Comparison of ENCODE assay signal across 8 cellular contexts in genomic region chr17:50541402-50541915, GRCh38. TPM values are rescaled to one million over a fixed set of nuclear protein-coding genes. Genes with fewer than 3 reads are reported as not detected.
DNase-seq lines count a peak whose midpoint lies in the region; ATAC-seq, FAIRE-seq and TF ChIP-seq lines count a peak whose summit lies in the region.

No MANE protein-coding gene starts in this region.

- no peaks in the 10 kb centered on the region for H3K27me3 ChIP-seq in cardiac muscle cell
- peaks cover 0 to 8% of the 10 kb centered on the region in 2 experiments; a peak in 2 of 5 replicates for H3K27me3 ChIP-seq in K562 (ENCODE audit: control insufficient read depth in 2 of 2, insufficient read depth in 2 of 2, low read length in 2 of 2)
- H3K27me3 ChIP-seq in uterus = no peaks in the 10 kb centered on the region

- intact Hi-C loops in cardiac septum (cut with DNase I) (loop anchor here (2.0 to 10.0 kb wide), 3 partner anchors 34 to 413 kb away; partner anchors contain the start of gene MYCBPAP), K562 (cut with micrococcal nuclease) (no loop called here), uterus (cut with DNase I; ENCODE audit: low total_unique reads) (loop anchor here (10.0 kb wide), 1 partner anchor 143 kb away; no protein-coding TSS in a partner anchor)

- ATAC-seq in K562 = no peak

- H3K27me3 Mint-ChIP-seq in mesothelial cell of epicardium (ENCODE audit: low read depth) = peaks cover 3% of the 10 kb centered on the region

- H3K9ac ChIP-seq in K562 (ENCODE audit: insufficient read depth in 1 of 2, low read depth in 2 of 2, low read length in 2 of 2) = peak overlapping the region; percentile 60 to 87; a peak in 3 of 4 replicates

- peaks cover 3% of the 10 kb centered on the region for H3K36me3 Mint-ChIP-seq in mesothelial cell of epicardium

- H3K79me2 ChIP-seq in K562 (ENCODE audit: control insufficient read depth, insufficient read depth, low read length) = no peaks in the 10 kb centered on the region

- no TSS peak for BruUV-seq in K562 (replicated peaks; lab: Mats Ljungman, UMichigan)

- peak overlapping the region; percentile 66 for H3K4me3 Mint-ChIP-seq in mesothelial cell of epicardium

- H3K4me1 ChIP-seq in cardiac muscle cell (ENCODE audit: low read depth) (peaks cover 12% of the 10 kb centered on the region), K562 (replicated peaks in 1 of 2; ENCODE audit: control insufficient read depth in 2 of 2, insufficient read depth in 2 of 2, low read length in 2 of 2) (peaks cover 9 to 50% of the 10 kb centered on the region in 2 experiments; a peak in 4 of 5 replicates), uterus (peaks cover 4 to 11% of the 10 kb centered on the region in 2 donors)

- H2AFZ ChIP-seq in K562 (ENCODE audit: low read depth, low read length) = peak overlapping the region; percentile 98

- TF ChIP-seq CTCF in cardiac muscle cell (IDR thresholded peaks at IDR 0.05; ENCODE audit: low read depth, low read length) (no peak), K562 (IDR thresholded peaks at IDR 0.05 in 2 of 3, conservative IDR thresholded peaks at IDR 0.05 in 1 of 3; ENCODE audit: insufficient read depth in 2 of 3, low read depth in 1 of 3, low read length in 3 of 3) (no peak), mesothelial cell of epicardium (IDR thresholded peaks at IDR 0.05; ENCODE audit: unreplicated experiment) (no peak), uterus (IDR thresholded peaks at IDR 0.05) (no peak)

- H3K36me3 ChIP-seq in cardiac muscle cell (no peaks in the 10 kb centered on the region), K562 (ENCODE audit: control insufficient read depth, insufficient read depth, low read length) (no peaks in the 10 kb centered on the region), uterus (no peaks in the 10 kb centered on the region)

- no peak for TF ChIP-seq RAD21 in K562 (CRISPR knock-in tag; conservative IDR thresholded peaks at IDR 0.05 in 1 of 2, IDR thresholded peaks at IDR 0.05 in 1 of 2)

- no peaks in the 10 kb centered on the region for H3K9me3 Mint-ChIP-seq in mesothelial cell of epicardium

- TF ChIP-seq POLR2A in K562 (conservative IDR thresholded peaks at IDR 0.05) = no peak
- TF ChIP-seq POLR2A in uterus (IDR thresholded peaks at IDR 0.05) = no peak

- CTCF ChIA-PET in K562 (lab: Yijun Ruan, JAX; ENCODE audit: low intra/inter-chr PET ratio) = interaction anchor here (0.6 to 1.1 kb wide), 2 partner anchors 62 to 140 kb away, joined by 3 to 4 read pairs; no protein-coding TSS in a partner anchor

- in situ Hi-C loops in K562 (cut with MboI) = loop anchor here (10.0 kb wide), 1 partner anchor 413 kb away; no protein-coding TSS in a partner anchor

- peak overlapping the region; percentile 43 for H3K27ac Mint-ChIP-seq in mesothelial cell of epicardium

- no peak for DNase-seq in cardiac muscle cell (ENCODE audit: low read depth in 1 of 2, low spot score in 1 of 2)
- DNase-seq in cardiac septum (ENCODE audit: low spot score) = no peak
- no peak for DNase-seq in K562 (ENCODE audit: extremely low read depth in 1 of 4, low spot score in 3 of 4)
- no peak for DNase-seq in mesothelial cell of epicardium (ENCODE audit: low spot score in 2 of 2, unreplicated experiment in 2 of 2)
- DNase-seq in uterus = no peak
- DNase-seq in NCI-H1092 (lab: John Stamatoyannopoulos, UW) = no peak
- DNase-seq in hepatic stellate cell (ENCODE audit: low spot score) = no peak
- no peak for DNase-seq in iPS-NIHi11 (ENCODE audit: low spot score)

- TF ChIP-seq EP300 in K562 (IDR thresholded peaks at IDR 0.05; ENCODE audit: low read length) = no peak

- H3K4me3 ChIP-seq in cardiac muscle cell (peak overlapping the region; percentile 33), K562 (peak overlapping the region; percentile 41), uterus (peak overlapping the region; percentile 28 to 47)

- POLR2A ChIA-PET in K562 (lab: Yijun Ruan, JAX) = interaction anchor here (0.6 to 1.2 kb wide), 5 partner anchors 9 to 350 kb away, joined by 3 to 4 read pairs (median 3); partner anchors contain the start of gene EPN3

- H3K4me2 ChIP-seq in K562 (ENCODE audit: insufficient read depth, low read length) = peak overlapping the region; percentile 96

- no peak for FAIRE-seq in K562 (lab: Jason Lieb, UNC)

- H3K27ac ChIP-seq in cardiac muscle cell (no peak overlapping the region), K562 (ENCODE audit: extremely low read depth, low read depth, low read length) (peak overlapping the region; percentile 34; the same call in 1 of the 3 replicates), uterus (peak overlapping the region; percentile 67 to 70)

- H3K9me3 ChIP-seq in cardiac muscle cell (ENCODE audit: low read depth) = no peaks in the 10 kb centered on the region
- H3K9me3 ChIP-seq in K562 (replicated peaks; ENCODE audit: control insufficient read depth, insufficient read depth, low read depth, low read length) = no peaks in the 10 kb centered on the region
- H3K9me3 ChIP-seq in uterus = no peaks in the 10 kb centered on the region

- no peaks in the 10 kb centered on the region for H3K9me1 ChIP-seq in K562 (ENCODE audit: control insufficient read depth, insufficient read depth, low read length)

- WGBS in K562 (ENCODE audit: insufficient coverage, low coverage, missing lambda C conversion rate) = 44% methylated on average over 16 of the region's 25 CpGs

- 0 out of 2 replicates have a peak, but pooled peaks cover 4% of the 10 kb centered on the region for H4K20me1 ChIP-seq in K562 (replicated peaks; ENCODE audit: control insufficient read depth, insufficient read depth, low read length)

- H3K4me1 Mint-ChIP-seq in mesothelial cell of epicardium = peaks cover 16% of the 10 kb centered on the region

RNA-seq across cellular contexts. Expression of gene SPATA20, which starts 5.5 kb away (rescaled TPM):
- 194 and 216 TPM in 2 replicates for total RNA-seq in cardiac muscle cell
- 103 and 162 TPM in 2 replicates for polyA plus RNA-seq in cardiac muscle cell
- 51.9 TPM for total RNA-seq in cardiac septum
- 6.5 and 16.4 TPM in 2 replicates for total RNA-seq in K562 (2011; cell fraction: chromatin; rRNA removed; ENCODE audit: low replicate concordance)
- total RNA-seq in K562 (2011; cell fraction: nucleolus; rRNA removed) = 10.9 and 11.0 TPM in 2 replicates
- total RNA-seq in K562 (2011; cell fraction: nucleoplasm; rRNA removed) = 5.4 and 7.9 TPM in 2 replicates
- total RNA-seq in K562 (2014; rRNA removed) = 1.0 and 2.6 TPM in 2 replicates
- total RNA-seq in K562 (2014; rRNA removed; fragmentation: Illumina TruSeq; extraction: Trizol) = 0.67 and 0.80 TPM in 2 replicates
- 1.8 and 2.1 TPM in 2 replicates for total RNA-seq in K562 (2015; rRNA removed; fragmentation: Illumina TruSeq; extraction: Trizol)
- total RNA-seq in K562 (2021) = 2.5 and 3.2 TPM in 2 replicates
- polyA plus RNA-seq in K562 (2011; rRNA removed) = 1.5 and 5.8 TPM in 2 replicates
- 1.6 and 2.9 TPM in 2 replicates for polyA plus RNA-seq in K562 (2011; cell fraction: cytosol; rRNA removed)
- polyA plus RNA-seq in K562 (2011; cell fraction: nucleus; rRNA removed) = 33.3 and 59.9 TPM in 2 replicates
- polyA plus RNA-seq in K562 (2012) = 2.7 and 9.9 TPM in 2 replicates
- polyA plus RNA-seq in K562 (2014; fragmentation: Illumina TruSeq; extraction: Trizol) = 1.3 and 2.1 TPM in 2 replicates
- under 1 TPM; 0.08 to 0.13 TPM for polyA plus RNA-seq in K562 (2014; fragmentation: Nextera tagmentation; extraction: Ambion mirVana)
- 3.7 and 4.0 TPM in 2 replicates for polyA plus RNA-seq in K562 (2014; rRNA removed)
- polyA minus RNA-seq in K562 (2011; rRNA and poly(A)+ RNA removed) = 1.6 and 1.8 TPM in 2 replicates
- 0.48 and 5.2 TPM in 2 replicates for polyA minus RNA-seq in K562 (2011; cell fraction: cytosol; rRNA and poly(A)+ RNA removed)
- polyA minus RNA-seq in K562 (2011; cell fraction: nucleus; rRNA and poly(A)+ RNA removed) = 7.9 and 20.1 TPM in 2 replicates
- total RNA-seq in mesothelial cell of epicardium = 71.3 to 71.7 TPM (median 71.4 TPM) in 3 replicates
- total RNA-seq in uterus = 10 to 100 TPM; 39.7 to 57.2 (median 46.2) TPM

RNA-seq across cellular contexts. Expression of gene EPN3, which starts 8.9 kb away (rescaled TPM):
- total RNA-seq in cardiac muscle cell = 2.0 and 3.1 TPM in 2 replicates
- 1.9 and 3.5 TPM in 2 replicates for polyA plus RNA-seq in cardiac muscle cell
- total RNA-seq in cardiac septum = 8.5 TPM
- total RNA-seq in K562 (2011; cell fraction: chromatin; rRNA removed; ENCODE audit: low replicate concordance) = 0.09 TPM in 1 of 2 replicates, not detected in the other
- 0.33 TPM in 1 of 2 replicates, not detected in the other for total RNA-seq in K562 (2011; cell fraction: nucleolus; rRNA removed)
- not detected in 2 replicates for total RNA-seq in K562 (2011; cell fraction: nucleoplasm; rRNA removed)
- total RNA-seq in K562 (2014; rRNA removed) = not detected in 2 replicates
- not detected in 2 replicates for total RNA-seq in K562 (2014; rRNA removed; fragmentation: Illumina TruSeq; extraction: Trizol)
- total RNA-seq in K562 (2015; rRNA removed; fragmentation: Illumina TruSeq; extraction: Trizol) = not detected in 2 replicates
- 0.16 TPM in 2 replicates for total RNA-seq in K562 (2021)
- polyA plus RNA-seq in K562 (2011; rRNA removed) = not detected in 2 replicates
- polyA plus RNA-seq in K562 (2011; cell fraction: cytosol; rRNA removed) = 0.01 TPM in 1 of 2 replicates, not detected in the other
- 0.04 and 0.07 TPM in 2 replicates for polyA plus RNA-seq in K562 (2011; cell fraction: nucleus; rRNA removed)
- not detected in 2 replicates for polyA plus RNA-seq in K562 (2012)
- not detected in 2 replicates for polyA plus RNA-seq in K562 (2014; fragmentation: Illumina TruSeq; extraction: Trizol)
- polyA plus RNA-seq in K562 (2014; fragmentation: Nextera tagmentation; extraction: Ambion mirVana) = not detected
- not detected in 2 replicates for polyA plus RNA-seq in K562 (2014; rRNA removed)
- 0.09 TPM in 1 of 2 replicates, not detected in the other for polyA minus RNA-seq in K562 (2011; rRNA and poly(A)+ RNA removed)
- polyA minus RNA-seq in K562 (2011; cell fraction: cytosol; rRNA and poly(A)+ RNA removed) = not detected in 2 replicates
- 0.11 TPM in 1 of 2 replicates, not detected in the other for polyA minus RNA-seq in K562 (2011; cell fraction: nucleus; rRNA and poly(A)+ RNA removed)
- total RNA-seq in mesothelial cell of epicardium = 14.2 to 15.1 TPM (median 14.7 TPM) in 3 replicates
- 10 to 100 TPM in 1 of 4 donors, under 1 TPM in 1, not detected in 2; 0.30 to 41.1 TPM for total RNA-seq in uterus

RNA-seq across cellular contexts. Expression of gene CACNA1G, which starts 19.1 kb away (rescaled TPM):
- total RNA-seq in cardiac muscle cell (29.7 and 46.1 TPM in 2 replicates), cardiac septum (0.13 TPM), K562 (2014; rRNA removed) (not detected in 2 replicates), K562 (2014; rRNA removed; fragmentation: Illumina TruSeq; extraction: Trizol) (not detected in 2 replicates), K562 (2015; rRNA removed; fragmentation: Illumina TruSeq; extraction: Trizol) (not detected in 2 replicates), K562 (2021) (not detected in 2 replicates), mesothelial cell of epicardium (26.1 to 29.0 TPM (median 26.9 TPM) in 3 replicates), uterus (10 to 100 TPM in 2 of 4 donors, under 1 TPM in 2; under 0.01 to 28.9 (median 6.0) TPM)
- polyA plus RNA-seq in cardiac muscle cell (19.0 and 22.8 TPM in 2 replicates), K562 (2011; rRNA removed) (0.01 TPM in 1 of 2 replicates, not detected in the other), K562 (2014; fragmentation: Illumina TruSeq; extraction: Trizol) (not detected in 2 replicates), K562 (2014; fragmentation: Nextera tagmentation; extraction: Ambion mirVana) (not detected), K562 (2014; rRNA removed) (not detected in 2 replicates)
- 0.23 TPM in 2 replicates for total RNA-seq in K562 (2011; cell fraction: chromatin; rRNA removed; ENCODE audit: low replicate concordance)
- not detected in 2 replicates for total RNA-seq in K562 (2011; cell fraction: nucleolus; rRNA removed)
- not detected in 2 replicates for total RNA-seq in K562 (2011; cell fraction: nucleoplasm; rRNA removed)
- polyA plus RNA-seq in K562 (2011; cell fraction: cytosol; rRNA removed) = 0.07 TPM in 1 of 2 replicates, not detected in the other
- polyA plus RNA-seq in K562 (2011; cell fraction: nucleus; rRNA removed) = 0.07 TPM in 2 replicates
- 0.06 TPM in 1 of 2 replicates, not detected in the other for polyA plus RNA-seq in K562 (2012)
- polyA minus RNA-seq in K562 (2011; rRNA and poly(A)+ RNA removed) = not detected in 2 replicates
- not detected in 2 replicates for polyA minus RNA-seq in K562 (2011; cell fraction: cytosol; rRNA and poly(A)+ RNA removed)
- polyA minus RNA-seq in K562 (2011; cell fraction: nucleus; rRNA and poly(A)+ RNA removed) = not detected in 2 replicates

RNA-seq across cellular contexts. Expression of gene MYCBPAP, which starts 33.2 kb away (rescaled TPM):
- 1.2 and 3.2 TPM in 2 replicates for total RNA-seq in cardiac muscle cell
- 1.2 and 2.5 TPM in 2 replicates for polyA plus RNA-seq in cardiac muscle cell
- 0.13 TPM for total RNA-seq in cardiac septum
- not detected in 2 replicates for total RNA-seq in K562 (2011; cell fraction: chromatin; rRNA removed; ENCODE audit: low replicate concordance)
- 0.50 TPM in 1 of 2 replicates, not detected in the other for total RNA-seq in K562 (2011; cell fraction: nucleolus; rRNA removed)
- 0.31 and 1.5 TPM in 2 replicates for total RNA-seq in K562 (2011; cell fraction: nucleoplasm; rRNA removed)
- total RNA-seq in K562 (2014; rRNA removed) = not detected in 2 replicates
- total RNA-seq in K562 (2014; rRNA removed; fragmentation: Illumina TruSeq; extraction: Trizol) = not detected in 2 replicates
- not detected in 2 replicates for total RNA-seq in K562 (2015; rRNA removed; fragmentation: Illumina TruSeq; extraction: Trizol)
- total RNA-seq in K562 (2021) = not detected in 2 replicates
- not detected in 2 replicates for polyA plus RNA-seq in K562 (2011; rRNA removed)
- not detected in 2 replicates for polyA plus RNA-seq in K562 (2011; cell fraction: cytosol; rRNA removed)
- polyA plus RNA-seq in K562 (2011; cell fraction: nucleus; rRNA removed) = 0.07 TPM in 1 of 2 replicates, not detected in the other
- not detected in 2 replicates for polyA plus RNA-seq in K562 (2012)
- not detected in 2 replicates for polyA plus RNA-seq in K562 (2014; fragmentation: Illumina TruSeq; extraction: Trizol)
- not detected for polyA plus RNA-seq in K562 (2014; fragmentation: Nextera tagmentation; extraction: Ambion mirVana)
- not detected in 2 replicates for polyA plus RNA-seq in K562 (2014; rRNA removed)
- not detected in 2 replicates for polyA minus RNA-seq in K562 (2011; rRNA and poly(A)+ RNA removed)
- not detected in 2 replicates for polyA minus RNA-seq in K562 (2011; cell fraction: cytosol; rRNA and poly(A)+ RNA removed)
- polyA minus RNA-seq in K562 (2011; cell fraction: nucleus; rRNA and poly(A)+ RNA removed) = not detected in 2 replicates
- total RNA-seq in mesothelial cell of epicardium = 5.1 to 6.5 TPM (median 6.1 TPM) in 3 replicates
- total RNA-seq in uterus = 10 to 100 TPM in 1 of 4 donors, 1 to 10 TPM in 3; 2.7 to 11.5 (median 5.1) TPM
